Comparison of ENCODE assay signal across 23 cellular contexts in the genomic region with DNA sequence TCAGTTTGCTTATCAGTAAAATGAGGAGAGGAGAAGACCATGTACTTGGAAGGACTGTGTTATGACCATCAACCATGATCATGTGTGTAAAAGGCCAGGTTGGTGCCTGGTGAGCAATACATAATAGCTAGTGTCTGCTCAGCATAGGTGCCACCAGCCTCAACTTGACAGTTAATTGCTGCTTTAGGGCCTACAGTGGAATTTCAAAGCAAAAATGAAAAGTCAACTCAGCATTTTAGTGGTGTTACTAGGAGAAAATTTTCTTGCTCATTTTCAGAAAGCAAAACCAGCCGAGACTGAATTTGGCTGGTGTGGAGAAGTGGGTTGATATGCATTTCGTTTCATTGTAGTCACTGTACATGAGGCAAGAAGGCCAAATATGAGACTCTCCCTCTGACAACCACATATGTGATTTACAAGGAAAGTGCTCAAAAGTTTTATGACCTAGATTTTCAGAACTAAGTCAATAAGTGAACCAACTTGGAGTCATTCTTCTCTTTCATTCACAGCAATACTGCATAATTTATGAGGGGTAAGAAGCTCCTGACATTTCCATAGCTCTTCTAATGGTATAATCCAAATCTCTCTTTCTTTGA. TPM values are rescaled to one million over a fixed set of nuclear protein-coding genes. Genes with fewer than 3 reads are reported as not detected.
DNase-seq lines count a peak whose midpoint lies in the region; ATAC-seq and TF ChIP-seq lines count a peak whose summit lies in the region.
"Had no signal": no experiment of that assay in that cellular context is flagged by ENCODE, and none has a peak within 500 bp of the region (broad histone marks: within the 10 kb centered on the region; RNA-seq: fewer than 3 reads in every experiment).

No MANE protein-coding gene starts in this region.

- H3K27ac Mint-ChIP-seq in osteocyte (ENCODE audit: unreplicated experiment) = no peak overlapping the region
- H3K27ac Mint-ChIP-seq: activated CD4-positive, alpha-beta T cell treated with anti-CD3 and anti-CD28 coated beads, Interleukin-2, amount 10 ng/mL, durations not matched to agents 7 days and 5 days; stimulated activated memory B cell treated with anti-CD40 and anti-IgM and Interleukin-4, amounts not matched to agents 10 μg/mL and 1 μg/mL and 100 μg/mL, for 72 hours had no signal

- H3K36me3 Mint-ChIP-seq in activated T-cell treated with anti-CD3 and anti-CD28 coated beads, Interleukin-2, amount 50 U/mL, for 4 hours (ENCODE audit: insufficient read depth) = peaks cover 28% of the 10 kb centered on the region
- peaks cover 33% of the 10 kb centered on the region for H3K36me3 Mint-ChIP-seq in osteocyte (ENCODE audit: unreplicated experiment)
- H3K36me3 Mint-ChIP-seq: activated naive CD4-positive, alpha-beta T cell treated with anti-CD3 and anti-CD28 coated beads, Interleukin-2, amount 50 U/mL, for 72 hours had no signal

- CTCF ChIA-PET in HEK293T (lab: Yijun Ruan, JAX) = no interaction called here

- DNase-seq in activated T-cell treated with anti-CD3 and anti-CD28 coated beads, Interleukin-2, amount 50 U/mL, for 4 hours = no peak
- DNase-seq in activated T-cell treated with anti-CD3 and anti-CD28 coated beads, Interleukin-2, amount 50 U/mL, for 48 hours = no peak
- no peak for DNase-seq in HEK293T (ENCODE audit: extremely low spot score)
- peak; percentile 22 for DNase-seq in fibroblast of mammary gland (ENCODE audit: low read depth)
- DNase-seq in skeletal muscle cell (ENCODE audit: low read depth) = peak; percentile 14
- DNase-seq in osteocyte (ENCODE audit: extremely low spot score, unreplicated experiment) = no peak
- no peak for DNase-seq in AG20443 (ENCODE audit: low spot score)
- DNase-seq: activated CD4-positive, alpha-beta T cell treated with anti-CD3 and anti-CD28 coated beads, Interleukin-2, amount 10 ng/mL, durations not matched to agents 7 days and 5 days; CD8-positive, alpha-beta memory T cell; effector CD8-positive, alpha-beta T cell; esophagus squamous epithelium; heart left ventricle; immature natural killer cell; left ventricle myocardium superior; NCI-H1092 treated with DMSO at 0.1 percent for 48 hours; NCI-H2029; NCI-H345; OCI-M1; SHP77; testis had no signal

- no peak for TF ChIP-seq CTCF in fibroblast of mammary gland (conservative IDR thresholded peaks at IDR 0.05; ENCODE audit: control insufficient read depth, insufficient read depth, low read depth, low read length)
- TF ChIP-seq CTCF in osteocyte (IDR thresholded peaks at IDR 0.05) = no peak

- H3K4me3 Mint-ChIP-seq in activated T-cell treated with anti-CD3 and anti-CD28 coated beads, Interleukin-2, amount 50 U/mL, for 4 hours = no peak overlapping the region
- no peak overlapping the region for H3K4me3 Mint-ChIP-seq in osteocyte (ENCODE audit: unreplicated experiment)
- H3K4me3 Mint-ChIP-seq: activated CD4-positive, alpha-beta T cell treated with anti-CD3 and anti-CD28 coated beads, Interleukin-2, amount 10 ng/mL, durations not matched to agents 7 days and 5 days; CD8-positive, alpha-beta memory T cell; immature natural killer cell; stimulated activated memory B cell treated with anti-CD40 and anti-IgM and Interleukin-4, amounts not matched to agents 10 μg/mL and 1 μg/mL and 100 μg/mL, for 72 hours had no signal

- H3K9me3 Mint-ChIP-seq in activated T-cell treated with anti-CD3 and anti-CD28 coated beads, Interleukin-2, amount 50 U/mL, for 4 hours = no peaks in the 10 kb centered on the region
- no peaks in the 10 kb centered on the region for H3K9me3 Mint-ChIP-seq in osteocyte (ENCODE audit: unreplicated experiment)
- H3K9me3 Mint-ChIP-seq: activated CD4-positive, alpha-beta T cell treated with anti-CD3 and anti-CD28 coated beads, Interleukin-2, amount 10 ng/mL, durations not matched to agents 7 days and 5 days; activated naive CD4-positive, alpha-beta T cell treated with anti-CD3 and anti-CD28 coated beads, Interleukin-2, amount 50 U/mL, for 72 hours; CD8-positive, alpha-beta memory T cell; immature natural killer cell; stimulated activated memory B cell treated with anti-CD40 and anti-IgM and Interleukin-4, amounts not matched to agents 10 μg/mL and 1 μg/mL and 100 μg/mL, for 72 hours had no signal

- POLR2A ChIA-PET in HEK293T (lab: Yijun Ruan, JAX) = no interaction called here

- H3K27me3 Mint-ChIP-seq in activated T-cell treated with anti-CD3 and anti-CD28 coated beads, Interleukin-2, amount 50 U/mL, for 4 hours (ENCODE audit: low read depth) = no peaks in the 10 kb centered on the region
- no peaks in the 10 kb centered on the region for H3K27me3 Mint-ChIP-seq in osteocyte (ENCODE audit: unreplicated experiment)
- H3K27me3 Mint-ChIP-seq: activated CD4-positive, alpha-beta T cell treated with anti-CD3 and anti-CD28 coated beads, Interleukin-2, amount 10 ng/mL, durations not matched to agents 7 days and 5 days; CD8-positive, alpha-beta memory T cell; stimulated activated memory B cell treated with anti-CD40 and anti-IgM and Interleukin-4, amounts not matched to agents 10 μg/mL and 1 μg/mL and 100 μg/mL, for 72 hours had no signal

- H3K4me3 ChIP-seq in fibroblast of mammary gland (ENCODE audit: control insufficient read depth, low read depth, low read length) (no peak overlapping the region), skeletal muscle cell (ENCODE audit: low read depth, low read length) (no peak overlapping the region)
- H3K4me3 ChIP-seq: esophagus squamous epithelium, heart left ventricle, testis had no signal

- peak; percentile 37 to 54 for ATAC-seq in activated T-cell treated with anti-CD3 and anti-CD28 coated beads, Interleukin-2, amount 50 U/mL, for 4 hours
- ATAC-seq in GM21717 (IDR thresholded peaks at IDR 0.05; ENCODE audit: unreplicated experiment) = no peak
- ATAC-seq: heart left ventricle; left ventricle myocardium superior; stimulated activated memory B cell treated with anti-CD40 and anti-IgM and Interleukin-4, amounts not matched to agents 10 μg/mL and 1 μg/mL and 100 μg/mL, for 72 hours had no signal

- peaks cover 15% of the 10 kb centered on the region for H3K4me1 Mint-ChIP-seq in activated T-cell treated with anti-CD3 and anti-CD28 coated beads, Interleukin-2, amount 50 U/mL, for 4 hours (ENCODE audit: low read depth)
- peaks cover 32% of the 10 kb centered on the region for H3K4me1 Mint-ChIP-seq in osteocyte (ENCODE audit: unreplicated experiment)

TF ChIP-seq in HEK293T, 16 proteins besides CTCF, POLR2A, EP300 and RAD21:
- TF ChIP-seq FOXM1 (IDR thresholded peaks at IDR 0.05; ENCODE audit: borderline replicate concordance) (no peak), BHLHE40 (IDR thresholded peaks at IDR 0.05; ENCODE audit: borderline replicate concordance) (no peak), ZNF384 (IDR thresholded peaks at IDR 0.05) (no peak), SP1 (IDR thresholded peaks at IDR 0.05) (no peak), SUZ12 (IDR thresholded peaks at IDR 0.05) (no peak), LEF1 (IDR thresholded peaks at IDR 0.05; ENCODE audit: borderline replicate concordance) (no peak)
- TF ChIP-seq, protein P1, sequence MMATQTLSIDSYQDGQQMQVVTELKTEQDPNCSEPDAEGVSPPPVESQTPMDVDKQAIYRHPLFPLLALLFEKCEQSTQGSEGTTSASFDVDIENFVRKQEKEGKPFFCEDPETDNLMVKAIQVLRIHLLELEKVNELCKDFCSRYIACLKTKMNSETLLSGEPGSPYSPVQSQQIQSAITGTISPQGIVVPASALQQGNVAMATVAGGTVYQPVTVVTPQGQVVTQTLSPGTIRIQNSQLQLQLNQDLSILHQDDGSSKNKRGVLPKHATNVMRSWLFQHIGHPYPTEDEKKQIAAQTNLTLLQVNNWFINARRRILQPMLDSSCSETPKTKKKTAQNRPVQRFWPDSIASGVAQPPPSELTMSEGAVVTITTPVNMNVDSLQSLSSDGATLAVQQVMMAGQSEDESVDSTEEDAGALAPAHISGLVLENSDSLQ (IDR thresholded peaks at IDR 0.05) = peak; percentile 82
TF ChIP-seq in HEK293T: peak in this region for 1.

RNA-seq across cellular contexts. Expression of gene DUSP14, which starts 53.9 kb away (rescaled TPM):
- 10 to 100 TPM; 18.2 to 21.8 (median 18.2) TPM for total RNA-seq in activated T-cell treated with anti-CD3 and anti-CD28 coated beads, Interleukin-2, amount 50 U/mL, for 4 hours
- 34.4 and 35.7 TPM in 2 replicates for total RNA-seq in osteocyte

Comparison
In these comparisons a context has a peak if more than half of its experiments do, and no peak if none do; other contexts are left out.
1. DNase-seq: peak in fibroblast of mammary gland (single experiment) and skeletal muscle cell (single experiment); none in activated T-cell treated with anti-CD3 and anti-CD28 coated beads, Interleukin-2, amount 50 U/mL, for 4 hours (single experiment), activated T-cell treated with anti-CD3 and anti-CD28 coated beads, Interleukin-2, amount 50 U/mL, for 48 hours (0 of 2), HEK293T (single experiment), osteocyte (single experiment) and AG20443 (single experiment).